In genomic region chr6:135182993-135183531, GRCh38 we compare ENCODE assay signal across 9 cellular contexts. TPM values are rescaled to one million over a fixed set of nuclear protein-coding genes. Genes with fewer than 3 reads are reported as not detected.
DNase-seq lines count a peak whose midpoint lies in the region; ATAC-seq, FAIRE-seq and TF ChIP-seq lines count a peak whose summit lies in the region.
"Had no signal": no experiment of that assay in that cellular context is flagged by ENCODE, and none has a peak within 500 bp of the region (broad histone marks: within the 10 kb centered on the region; RNA-seq: fewer than 3 reads in every experiment).

No MANE protein-coding gene starts in this region.

- H3K9me3 ChIP-seq in H1 (ENCODE audit: insufficient read depth in 2 of 2, low read depth in 1 of 2, low read length in 1 of 2) (no peaks in the 10 kb centered on the region), thyroid gland (no peaks in the 10 kb centered on the region)

- TF ChIP-seq CTCF in GM13976 (IDR thresholded peaks at IDR 0.05; ENCODE audit: borderline replicate concordance, control extremely low read depth, extremely low read depth, insufficient read depth, missing control alignments): no peak
- TF ChIP-seq CTCF in H1 (IDR thresholded peaks at IDR 0.05; ENCODE audit: control extremely low read depth in 1 of 3, insufficient read depth in 1 of 3, low read depth in 1 of 3, low read length in 3 of 3): 0 out of 4 replicates have a peak, but pooled peaks of 1 of the 3 experiments have one; percentile 15
- TF ChIP-seq CTCF in nephron progenitor cell (IDR thresholded peaks at IDR 0.05): no peak
- TF ChIP-seq CTCF in thyroid gland (IDR thresholded peaks at IDR 0.05): no peak

- no peak overlapping the region for H2BK12ac ChIP-seq in H1 (ENCODE audit: low read depth, low read length)

- H3K79me1 ChIP-seq in H1 (ENCODE audit: low read depth, low read length): peaks cover 2% of the 10 kb centered on the region; the same call in 1 of the 2 replicates

- intact Hi-C loops in thyroid gland (cut with DNase I): no loop called here

- no peaks in the 10 kb centered on the region for H3K27me3 Mint-ChIP-seq in activated CD4-positive, alpha-beta T cell treated with anti-CD3 and anti-CD28 coated beads, Interleukin-2, amount 10 ng/mL, durations not matched to agents 7 days and 5 days
- peaks cover 73% of the 10 kb centered on the region for H3K27me3 Mint-ChIP-seq in nephron progenitor cell (ENCODE audit: low read depth, poor library complexity)

- in situ Hi-C loops in GM13976 (cut with MboI; ENCODE audit: low sequenced_read_pairs, unreplicated experiment): loop anchor here (25.0 kb wide), 1 partner anchor 254 kb away; no protein-coding TSS in a partner anchor

- DNase-seq in GM13976 (ENCODE audit: low spot score): peak; percentile 82
- peak; percentile 72 for DNase-seq in NCI-H1105 (lab: John Stamatoyannopoulos, UW)
- peak; percentile 72 for DNase-seq in activated CD4-positive, alpha-beta T cell treated with anti-CD3 and anti-CD28 coated beads, Interleukin-2, amount 10 ng/mL, durations not matched to agents 7 days and 5 days
- peak in 1 of 2 experiments; percentile 74 for DNase-seq in H1 (ENCODE audit: low read depth in 1 of 2, low spot score in 2 of 2)
- DNase-seq in nephron progenitor cell: peak; percentile 38
- DNase-seq in thyroid gland: peak; percentile 53 to 57
- DNase-seq in HPDE6-E6E7 (ENCODE audit: extremely low spot score): no peak

- ATAC-seq in HG02571 (IDR thresholded peaks at IDR 0.05; ENCODE audit: unreplicated experiment): peak; percentile 37

- H3K27ac ChIP-seq in H1 (ENCODE audit: low read depth, low read length): no peak overlapping the region
- no peak overlapping the region for H3K27ac ChIP-seq in thyroid gland
- H3K27ac ChIP-seq: epithelial cell of prostate had no signal

- no peaks in the 10 kb centered on the region for H3K9me3 Mint-ChIP-seq in activated CD4-positive, alpha-beta T cell treated with anti-CD3 and anti-CD28 coated beads, Interleukin-2, amount 10 ng/mL, durations not matched to agents 7 days and 5 days
- H3K9me3 Mint-ChIP-seq in nephron progenitor cell: no peaks in the 10 kb centered on the region

- H2BK5ac ChIP-seq in H1 (ENCODE audit: low read depth, low read length): no peak overlapping the region

- H2BK120ac ChIP-seq in H1 (replicated peaks; ENCODE audit: low read depth, low read length): no peak overlapping the region

- H3K14ac ChIP-seq in H1 (ENCODE audit: insufficient read length): no peak overlapping the region

- peaks cover 0 to 1% of the 10 kb centered on the region in 2 experiments for H4K20me1 ChIP-seq in H1 (replicated peaks in 1 of 2; ENCODE audit: control insufficient read depth in 1 of 2, insufficient read depth in 2 of 2, low read length in 2 of 2)

- 1% methylated on average over 23 of the region's 33 CpGs; no CpG with 5 or more reads in 1 of the 2 experiments for WGBS in H1 (ENCODE audit: extremely low coverage in 1 of 2, insufficient coverage in 1 of 2, insufficient read length in 1 of 2, insufficient replicate concordance in 2 of 2, low coverage in 1 of 2, low lambda C conversion rate in 2 of 2, missing lambda C conversion rate in 1 of 2), 2 experiments
- WGBS in thyroid gland, 2 donors: 1 to 2% methylated on average over 24 to 30 of the region's 33 CpGs

- peaks cover 34% of the 10 kb centered on the region for H3K4me1 Mint-ChIP-seq in activated CD4-positive, alpha-beta T cell treated with anti-CD3 and anti-CD28 coated beads, Interleukin-2, amount 10 ng/mL, durations not matched to agents 7 days and 5 days
- H3K4me1 Mint-ChIP-seq in nephron progenitor cell: peaks cover 17% of the 10 kb centered on the region

- no peak for TF ChIP-seq EP300 in H1 (IDR thresholded peaks at IDR 0.05; ENCODE audit: borderline replicate concordance in 1 of 2, low read depth in 2 of 2, low read length in 2 of 2)

- no peak overlapping the region for H4K91ac ChIP-seq in H1 (replicated peaks; ENCODE audit: insufficient read length, low read length)

- no peak overlapping the region for H2AFZ ChIP-seq in H1 (ENCODE audit: low read length)

- H3K56ac ChIP-seq in H1 (replicated peaks; ENCODE audit: insufficient read length, low read depth, low read length): no peak overlapping the region

- H3K4me3 Mint-ChIP-seq in activated CD4-positive, alpha-beta T cell treated with anti-CD3 and anti-CD28 coated beads, Interleukin-2, amount 10 ng/mL, durations not matched to agents 7 days and 5 days: peak overlapping the region; percentile 83
- H3K4me3 Mint-ChIP-seq in nephron progenitor cell: peak overlapping the region; percentile 85

- peak overlapping the region in 2 of 4 experiments; percentile 38 to 51; a peak in 2 of 7 replicates for H3K9ac ChIP-seq in H1 (replicated peaks in 1 of 4; ENCODE audit: extremely low read depth in 1 of 4, low read depth in 3 of 4, low read length in 3 of 4)

- H3K4me1 ChIP-seq in H1 (replicated peaks in 1 of 4; ENCODE audit: control insufficient read depth in 3 of 4, insufficient read depth in 4 of 4, low read length in 3 of 4) (peaks cover 0 to 7% (median 2%) of the 10 kb centered on the region in 4 experiments; a peak in 2 of 7 replicates), thyroid gland (peaks cover 17 to 20% of the 10 kb centered on the region in 2 donors)

- H2AK5ac ChIP-seq in H1 (ENCODE audit: low read depth, low read length): no peak overlapping the region

- H3K27me3 ChIP-seq in H1 (replicated peaks in 1 of 4; ENCODE audit: control insufficient read depth in 3 of 4, extremely low read depth in 1 of 4, insufficient read depth in 3 of 4, low read length in 3 of 4) (peaks cover 0 to 26% (median 18%) of the 10 kb centered on the region in 4 experiments; a peak in 6 of 7 replicates), thyroid gland (no peaks in the 10 kb centered on the region)

- peak overlapping the region; percentile 91 for H3K27ac Mint-ChIP-seq in activated CD4-positive, alpha-beta T cell treated with anti-CD3 and anti-CD28 coated beads, Interleukin-2, amount 10 ng/mL, durations not matched to agents 7 days and 5 days
- no peak overlapping the region for H3K27ac Mint-ChIP-seq in nephron progenitor cell

- no peak overlapping the region for H2BK15ac ChIP-seq in H1 (ENCODE audit: low read length)

- POLR2A ChIA-PET in activated CD4-positive, alpha-beta T cell treated with anti-CD3 and anti-CD28 coated beads, Interleukin-2, amount 10 ng/mL, durations not matched to agents 7 days and 5 days (lab: Charles Lee): interaction anchor here (1.0 to 1.1 kb wide), 2 partner anchors 20 to 95 kb away, joined by 3 to 7 read pairs; no protein-coding TSS in a partner anchor
- POLR2A ChIA-PET in H1 (lab: Charles Lee; ENCODE audit: partially characterized antibody): interaction anchor here (0.7 to 3.0 kb wide), 3 partner anchors 39 to 1106 kb away, joined by 3 to 10 read pairs (median 4); partner anchors contain the start of gene BCLAF1

- no peak overlapping the region for H3K4ac ChIP-seq in H1 (replicated peaks; ENCODE audit: insufficient read length, low read depth, low read length)

- H3K4me3 ChIP-seq in H1 (ENCODE audit: extremely low read depth in 1 of 4, insufficient read depth in 2 of 4, low read depth in 3 of 4, low read length in 4 of 4) (peak overlapping the region; percentile 62 to 86 (median 76)), thyroid gland (replicated peaks in 1 of 3) (peak overlapping the region; percentile 15 to 40 (median 23))

- peak overlapping the region; percentile 63; the same call in 1 of the 2 replicates for H3K18ac ChIP-seq in H1 (ENCODE audit: extremely low read depth, low read length)

- TF ChIP-seq RAD21 in H1 (IDR thresholded peaks at IDR 0.05 in 1 of 2, conservative IDR thresholded peaks at IDR 0.05 in 1 of 2; ENCODE audit: low read depth in 2 of 2, low read length in 2 of 2): no peak; a peak in 2 of 4 replicates

- H3K36me3 ChIP-seq in H1 (ENCODE audit: control insufficient read depth in 2 of 4, insufficient read depth in 4 of 4, low read length in 3 of 4) (peaks cover 0 to 13% (median 4%) of the 10 kb centered on the region in 4 experiments; a peak in 4 of 8 replicates), thyroid gland (no peaks in the 10 kb centered on the region)

- H3K36me3 Mint-ChIP-seq in activated CD4-positive, alpha-beta T cell treated with anti-CD3 and anti-CD28 coated beads, Interleukin-2, amount 10 ng/mL, durations not matched to agents 7 days and 5 days (ENCODE audit: low read depth): peaks cover 23% of the 10 kb centered on the region
- peaks cover 5% of the 10 kb centered on the region for H3K36me3 Mint-ChIP-seq in nephron progenitor cell (ENCODE audit: low read depth)

- H2BK20ac ChIP-seq in H1 (ENCODE audit: low read length): no peak overlapping the region

- H3K79me2 ChIP-seq in H1 (ENCODE audit: control insufficient read depth in 1 of 2, insufficient read depth in 2 of 2, low read length in 2 of 2): peaks cover 0 to 16% of the 10 kb centered on the region in 2 experiments; a peak in 2 of 4 replicates

- peaks cover 26% of the 10 kb centered on the region for H3K23me2 ChIP-seq in H1 (ENCODE audit: low read depth, low read length)

- peak overlapping the region; percentile 89 to 93 for H3K4me2 ChIP-seq in H1 (ENCODE audit: insufficient read depth in 1 of 2, low read depth in 2 of 2, low read length in 2 of 2)

- CTCF ChIA-PET in activated CD4-positive, alpha-beta T cell treated with anti-CD3 and anti-CD28 coated beads, Interleukin-2, amount 10 ng/mL, durations not matched to agents 7 days and 5 days (lab: Charles Lee): interaction anchor here (0.7 to 2.9 kb wide), 23 partner anchors 9 to 132 kb away, joined by 3 to 42 read pairs (median 5); no protein-coding TSS in a partner anchor
- CTCF ChIA-PET in H1 (lab: Charles Lee; ENCODE audit: partially characterized antibody): interaction anchor here (0.8 to 2.2 kb wide), 13 partner anchors 8 to 88 kb away, joined by 3 to 10 read pairs (median 3); no protein-coding TSS in a partner anchor

- no peak for FAIRE-seq in H1 (lab: Jason Lieb, UNC)

- no peak overlapping the region for H4K5ac ChIP-seq in H1 (ENCODE audit: insufficient read length, low read depth, low read length)

- H4K8ac ChIP-seq in H1 (ENCODE audit: extremely low read depth, insufficient read depth, low read length): no peak overlapping the region

- no peak overlapping the region for H3K23ac ChIP-seq in H1 (ENCODE audit: insufficient read length)

- TF ChIP-seq POLR2A in H1 (IDR thresholded peaks at IDR 0.05; ENCODE audit: control extremely low read depth in 1 of 2, low read depth in 2 of 2, low read length in 2 of 2): no peak
- TF ChIP-seq POLR2A in thyroid gland (IDR thresholded peaks at IDR 0.05): no peak

RNA-seq across cellular contexts. Expression of gene MYB, which starts 2.0 kb away (rescaled TPM):
- 10 to 100 TPM; 12.6 to 13.5 TPM for total RNA-seq in activated CD4-positive, alpha-beta T cell treated with anti-CD3 and anti-CD28 coated beads, Interleukin-2, amount 10 ng/mL, durations not matched to agents 7 days and 5 days
- total RNA-seq in H1 (2021; fragmentation: NEBNext Ultra II Directional; extraction: Animal tissue kit (Norgen Biotek cat#: 25700)): 7.6 and 9.2 TPM in 2 replicates
- polyA plus RNA-seq in H1 (2011; rRNA removed): 4.0 TPM in 2 replicates
- 3.6 TPM for polyA plus RNA-seq in H1 (2011; cell fraction: cytosol; rRNA removed)
- polyA plus RNA-seq in H1 (2011; cell fraction: nucleus; rRNA removed): 5.0 TPM
- 4.9 to 7.6 TPM (median 7.0 TPM) in 4 replicates for polyA plus RNA-seq in H1 (2012, experiment 1 of 2)
- 0.24 TPM for polyA plus RNA-seq in H1 (2012, experiment 2 of 2)
- 2.8 TPM for polyA plus RNA-seq in H1 (2013, experiment 1 of 2)
- 3.0 TPM for polyA plus RNA-seq in H1 (2013, experiment 2 of 2)
- polyA minus RNA-seq in H1 (2011; rRNA and poly(A)+ RNA removed): 7.8 and 8.9 TPM in 2 replicates
- polyA minus RNA-seq in H1 (2011; cell fraction: cytosol; rRNA and poly(A)+ RNA removed): 6.2 TPM
- polyA minus RNA-seq in H1 (2011; cell fraction: nucleus; rRNA and poly(A)+ RNA removed): 24.7 TPM
- total RNA-seq in thyroid gland: under 1 TPM in 1 of 4 donors, not detected in 3; 0.75 TPM
